Comparison of ENCODE assay signal across 12 cellular contexts in genomic region chr2:240467659-240468299, GRCh38.
DNase-seq lines count a peak whose midpoint lies in the region; ATAC-seq, FAIRE-seq and TF ChIP-seq lines count a peak whose summit lies in the region.
"Had no signal": no experiment of that assay in that cellular context is flagged by ENCODE, and none has a peak within 500 bp of the region (broad histone marks: within the 10 kb centered on the region; RNA-seq: fewer than 3 reads in every experiment).

No MANE protein-coding gene starts in this region.

- H3K27ac Mint-ChIP-seq in nephron progenitor cell = no peak overlapping the region
- H3K27ac Mint-ChIP-seq: CD8-positive, alpha-beta memory T cell; stimulated activated effector memory CD8-positive, alpha-beta T cell treated with anti-CD3 and anti-CD28 coated beads, Interleukin-12 subunit alpha, Interleukin-12 subunit beta, amount 100 ng/mL, for 72 hours had no signal

- H3K79me2 ChIP-seq in MM.1S (ENCODE audit: low read length) = no peaks in the 10 kb centered on the region

- H3K27ac ChIP-seq in MM.1S (ENCODE audit: low read length) = no peak overlapping the region

- ATAC-seq in activated CD4-positive, CD25-positive, alpha-beta regulatory T cell treated with anti-CD3 and anti-CD28 coated beads, Interleukin-2, amount 50 U/mL, for 24 hours = no peak
- ATAC-seq: stimulated activated effector memory CD8-positive, alpha-beta T cell treated with anti-CD3 and anti-CD28 coated beads, Interleukin-12 subunit alpha, Interleukin-12 subunit beta, amount 100 ng/mL, for 72 hours had no signal

- peak; percentile 3 for TF ChIP-seq CTCF in choroid plexus epithelial cell (conservative IDR thresholded peaks at IDR 0.05; ENCODE audit: low read depth, low read length)
- no peak for TF ChIP-seq CTCF in nephron progenitor cell (IDR thresholded peaks at IDR 0.05)
- no peak for TF ChIP-seq CTCF in MM.1S (IDR thresholded peaks at IDR 0.05; ENCODE audit: low read length)

- H3K36me3 ChIP-seq in MM.1S (replicated peaks; ENCODE audit: insufficient read depth, low read length) = no peaks in the 10 kb centered on the region

- no peaks in the 10 kb centered on the region for H3K9me2 ChIP-seq in MM.1S (replicated peaks; ENCODE audit: insufficient read depth, low read length)

- H3K4me1 ChIP-seq in MM.1S (ENCODE audit: low read length) = no peaks in the 10 kb centered on the region

- peaks cover 17% of the 10 kb centered on the region for H3K4me1 Mint-ChIP-seq in nephron progenitor cell
- H3K4me1 Mint-ChIP-seq: CD8-positive, alpha-beta memory T cell; stimulated activated effector memory CD8-positive, alpha-beta T cell treated with anti-CD3 and anti-CD28 coated beads, Interleukin-12 subunit alpha, Interleukin-12 subunit beta, amount 100 ng/mL, for 72 hours had no signal

- no peak overlapping the region for H2AFZ ChIP-seq in MM.1S (ENCODE audit: low read length)

- no peaks in the 10 kb centered on the region for H3F3A ChIP-seq in MM.1S (ENCODE audit: insufficient read depth, low read length)

- H3K4me3 Mint-ChIP-seq in nephron progenitor cell = no peak overlapping the region
- H3K4me3 Mint-ChIP-seq: CD8-positive, alpha-beta memory T cell; stimulated activated effector memory CD8-positive, alpha-beta T cell treated with anti-CD3 and anti-CD28 coated beads, Interleukin-12 subunit alpha, Interleukin-12 subunit beta, amount 100 ng/mL, for 72 hours had no signal

- no peak overlapping the region for H3K9ac ChIP-seq in MM.1S (ENCODE audit: low read length)

- H3K36me3 Mint-ChIP-seq in nephron progenitor cell (ENCODE audit: low read depth) = peaks cover 8% of the 10 kb centered on the region
- H3K36me3 Mint-ChIP-seq: stimulated activated effector memory CD8-positive, alpha-beta T cell treated with anti-CD3 and anti-CD28 coated beads, Interleukin-12 subunit alpha, Interleukin-12 subunit beta, amount 100 ng/mL, for 72 hours had no signal

- FAIRE-seq in GM19239 (lab: Jason Lieb, UNC) = no peak

- peaks cover 15% of the 10 kb centered on the region for H3K9me3 Mint-ChIP-seq in nephron progenitor cell
- H3K9me3 Mint-ChIP-seq: stimulated activated effector memory CD8-positive, alpha-beta T cell treated with anti-CD3 and anti-CD28 coated beads, Interleukin-12 subunit alpha, Interleukin-12 subunit beta, amount 100 ng/mL, for 72 hours had no signal

- H3K4me3 ChIP-seq in choroid plexus epithelial cell (ENCODE audit: low read depth, low read length) (no peak overlapping the region), MM.1S (ENCODE audit: low read length) (no peak overlapping the region)
- H3K4me3 ChIP-seq: dorsolateral prefrontal cortex had no signal

- H3K9me3 ChIP-seq in MM.1S (replicated peaks; ENCODE audit: insufficient read depth, low read length) = no peaks in the 10 kb centered on the region

- no peak overlapping the region for H3K4me2 ChIP-seq in MM.1S (ENCODE audit: low read depth, low read length)

- H4K20me1 ChIP-seq in MM.1S (ENCODE audit: insufficient read depth, low read length) = no peaks in the 10 kb centered on the region

- H3K27me3 ChIP-seq in MM.1S (replicated peaks; ENCODE audit: insufficient read depth, low read length) = no peaks in the 10 kb centered on the region
- H3K27me3 ChIP-seq: dorsolateral prefrontal cortex had no signal

- H3K27me3 Mint-ChIP-seq in nephron progenitor cell (ENCODE audit: low read depth, poor library complexity) = no peaks in the 10 kb centered on the region

- DNase-seq in Ammon's horn (ENCODE audit: low spot score) (peak; percentile 18), GM19239 (ENCODE audit: insufficient read length, low spot score) (peak; percentile 2), choroid plexus epithelial cell (ENCODE audit: low read depth) (no peak), nephron progenitor cell (peak; percentile 3), NCI-H1694 (lab: John Stamatoyannopoulos, UW) (no peak), MM.1S (no peak)
- no peak for DNase-seq in stimulated activated CD4-positive, alpha-beta T cell treated with anti-CD3 and anti-CD28 coated beads, Interleukin-1b, Interleukin-23, amount 100 ng/mL, for 48 hours
- DNase-seq: activated effector memory CD4-positive, alpha-beta T cell treated with anti-CD3 and anti-CD28 coated beads, Interleukin-2, amount 50 U/mL, for 16 hours had no signal

Comparison
In these comparisons a context has a peak if more than half of its experiments do, and no peak if none do; other contexts are left out.
1. DNase-seq: peak in Ammon's horn (single experiment), GM19239 (single experiment) and nephron progenitor cell (single experiment); none in choroid plexus epithelial cell (single experiment), NCI-H1694 (single experiment), stimulated activated CD4-positive, alpha-beta T cell treated with anti-CD3 and anti-CD28 coated beads, Interleukin-1b, Interleukin-23, amount 100 ng/mL, for 48 hours (single experiment) and MM.1S (single experiment).